1 cellular context compared by ENCODE assay signal in the genomic region with DNA sequence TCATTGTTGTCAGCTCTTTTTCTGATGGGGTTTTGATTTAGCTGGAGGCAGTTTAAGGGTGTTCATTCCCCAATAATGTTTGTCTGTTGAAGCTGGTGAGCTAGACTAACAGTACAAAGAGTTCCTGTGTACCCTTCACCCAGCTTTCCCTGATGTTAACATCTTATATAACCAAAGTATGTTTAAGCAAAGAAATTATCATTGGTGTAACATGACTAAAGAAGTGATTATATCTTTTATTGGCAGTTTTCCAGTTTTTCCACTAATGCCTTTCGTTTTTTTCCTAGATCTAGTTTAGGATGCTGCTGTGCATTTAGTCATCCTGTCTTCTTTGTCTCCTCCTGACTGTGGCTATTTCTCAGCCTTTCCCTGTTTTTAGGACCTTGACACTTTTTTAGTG.
TF ChIP-seq lines count a peak whose summit lies in the region.

No MANE protein-coding gene starts in this region.

TF ChIP-seq in IMR-90, 13 proteins besides CTCF, POLR2A, EP300 and RAD21 (continued from another document):
- TF ChIP-seq MXI1 (IDR thresholded peaks at IDR 0.05; ENCODE audit: borderline replicate concordance, low read depth, low read length) = no peak
- no peak for TF ChIP-seq FOS (IDR thresholded peaks at IDR 0.05; ENCODE audit: low read depth, low read length)
- no peak for TF ChIP-seq BHLHE40 (IDR thresholded peaks at IDR 0.05; ENCODE audit: low read depth, low read length)
- TF ChIP-seq RCOR1 (IDR thresholded peaks at IDR 0.05; ENCODE audit: insufficient replicate concordance, low read length) = no peak
- TF ChIP-seq CEBPB (IDR thresholded peaks at IDR 0.05; ENCODE audit: low read depth, low read length) = no peak
- TF ChIP-seq, protein P1, sequence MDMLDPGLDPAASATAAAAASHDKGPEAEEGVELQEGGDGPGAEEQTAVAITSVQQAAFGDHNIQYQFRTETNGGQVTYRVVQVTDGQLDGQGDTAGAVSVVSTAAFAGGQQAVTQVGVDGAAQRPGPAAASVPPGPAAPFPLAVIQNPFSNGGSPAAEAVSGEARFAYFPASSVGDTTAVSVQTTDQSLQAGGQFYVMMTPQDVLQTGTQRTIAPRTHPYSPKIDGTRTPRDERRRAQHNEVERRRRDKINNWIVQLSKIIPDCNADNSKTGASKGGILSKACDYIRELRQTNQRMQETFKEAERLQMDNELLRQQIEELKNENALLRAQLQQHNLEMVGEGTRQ (IDR thresholded peaks at IDR 0.05; ENCODE audit: low read depth, low read length) = no peak
- TF ChIP-seq NFE2L2 (IDR thresholded peaks at IDR 0.05; ENCODE audit: low read depth, low read length) = no peak
- no peak for TF ChIP-seq RFX5 (IDR thresholded peaks at IDR 0.05; ENCODE audit: low read depth, low read length)
